ENCODE assay signal across 8 cellular contexts in the genomic region with DNA sequence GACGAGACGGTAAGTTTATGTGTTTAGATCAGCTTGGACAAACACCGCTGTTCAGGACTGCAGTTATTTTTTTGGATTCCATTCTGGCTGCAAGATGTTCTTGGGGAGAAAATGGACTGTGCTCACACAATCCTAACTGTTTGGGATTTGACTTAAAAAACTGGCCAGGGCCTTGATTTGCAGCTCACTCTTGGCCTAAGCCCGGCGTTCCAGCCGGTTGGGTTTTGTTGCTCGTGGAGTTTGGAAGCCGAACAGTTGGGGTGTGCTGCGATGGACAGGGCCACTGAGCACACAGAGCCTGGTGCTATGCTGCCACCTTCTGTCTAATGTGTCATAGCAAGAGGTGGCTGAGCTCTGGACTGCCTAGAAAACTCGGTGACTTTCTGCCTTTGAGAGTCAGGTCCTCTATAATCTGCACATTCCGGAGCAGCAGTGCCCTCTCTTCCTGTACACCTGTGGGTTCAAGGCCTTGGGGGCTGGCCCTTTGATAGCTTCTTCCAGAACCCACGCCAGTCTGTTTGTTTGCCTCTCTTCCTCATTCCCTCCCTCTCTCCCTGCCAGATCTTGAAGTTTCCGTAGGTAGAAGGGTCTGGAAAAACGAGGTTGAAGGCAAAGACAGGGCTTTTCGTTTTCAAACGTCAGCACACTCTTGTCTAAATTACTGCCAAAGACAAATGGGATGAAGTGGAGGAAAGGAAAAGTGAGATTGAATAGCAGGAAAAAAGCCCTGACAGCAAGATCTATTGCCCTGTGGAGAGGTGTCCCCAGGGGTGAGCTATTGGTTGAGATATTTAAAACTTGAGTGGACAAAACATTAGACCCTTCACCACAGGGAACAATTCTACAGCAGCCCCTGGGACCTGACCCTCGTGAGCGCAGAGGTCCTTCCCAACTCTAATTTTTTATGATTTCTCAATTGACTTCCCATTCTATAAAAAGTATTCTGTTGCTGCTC.
DNase-seq lines count a peak whose midpoint lies in the region; ATAC-seq, FAIRE-seq and TF ChIP-seq lines count a peak whose summit lies in the region.

No MANE protein-coding gene starts in this region.

- no peak overlapping the region for H3K4me3 ChIP-seq in pancreas
- H3K4me3 ChIP-seq in transverse colon: no peak overlapping the region

- H3K36me3 ChIP-seq in pancreas: no peaks in the 10 kb centered on the region
- no peaks in the 10 kb centered on the region for H3K36me3 ChIP-seq in transverse colon

- peak; percentile 77 for ATAC-seq in GM21515 (IDR thresholded peaks at IDR 0.05; ENCODE audit: unreplicated experiment)
- ATAC-seq in pancreas: peak; percentile 98 to 99 (median 99)

- H3K4me1 ChIP-seq in pancreas (peaks cover 0 to 14% (median 0%) of the 10 kb centered on the region in 3 donors), transverse colon (peaks cover 7 to 42% (median 12%) of the 10 kb centered on the region in 4 donors)

- DNase-seq in DMS 273 treated with DMSO at 0.1 percent for 48 hours (lab: John Stamatoyannopoulos, UW) (peak; percentile 43), KG1 (lab: John Stamatoyannopoulos, UW) (peak; percentile 77), RPMI8226 (peak; percentile 65), germinal center (ENCODE audit: low spot score) (peak; percentile 34), pancreas (peak; percentile 66 to 86 (median 75)), transverse colon (peak; percentile 79)
- DNase-seq in activated gamma-delta T cell treated with anti-CD3 and anti-CD28 coated beads, Interleukin-2, amount 50 U/mL, for 16 hours (ENCODE audit: low read depth): peak; percentile 30

- TF ChIP-seq CTCF in pancreas (IDR thresholded peaks at IDR 0.05): peak; percentile 50 to 74 (median 67)
- peak; percentile 69 to 85 (median 71) for TF ChIP-seq CTCF in transverse colon (IDR thresholded peaks at IDR 0.05)

- no peaks in the 10 kb centered on the region for H3K9me3 ChIP-seq in pancreas
- H3K9me3 ChIP-seq in transverse colon: no peaks in the 10 kb centered on the region

- H3K27me3 ChIP-seq in pancreas (no peaks in the 10 kb centered on the region), transverse colon (no peaks in the 10 kb centered on the region)

- no peak for TF ChIP-seq POLR2A in transverse colon (IDR thresholded peaks at IDR 0.05)

- no peak for FAIRE-seq in pancreas (lab: Jason Lieb, UNC)

- H3K27ac ChIP-seq in pancreas (no peak overlapping the region), transverse colon (peak overlapping the region; percentile 42 to 59 (median 48))

- WGBS in pancreas, 2 donors: 19 to 20% methylated on average over 18 of the region's 18 CpGs
- WGBS in transverse colon (ENCODE audit: low coverage in 1 of 2), 2 donors: 24 to 42% methylated on average over 2 to 18 of the region's 18 CpGs

- intact Hi-C loops in pancreas (cut with DNase I) (no loop called here), transverse colon (cut with DNase I; ENCODE audit: low total_unique reads) (loop anchor here (10.0 kb wide), 1 partner anchor 250 kb away; no protein-coding TSS in a partner anchor)

- no peak for TF ChIP-seq EP300 in transverse colon (IDR thresholded peaks at IDR 0.05; ENCODE audit: low read depth)

- in situ Hi-C loops in transverse colon (cut with MboI; ENCODE audit: low pct_ligation_motif_present in 1 of 4, low pct_unique_long_range_greater_than_20kb in 1 of 4, low sequenced_read_pairs in 3 of 4): loop anchor here (25.0 kb wide), 6 partner anchors 423 to 923 kb away; partner anchors contain the start of gene TCF7L2 (in 1 of the 4)

Comparison
In these comparisons a context has a peak if more than half of its experiments do, and no peak if none do; other contexts are left out.
1. H3K27ac ChIP-seq: peak in transverse colon (4 of 4); none in pancreas (0 of 4).
2. Peak in every context shown above with its lines, with median percentiles within 50 percentile points of each other: DNase-seq.